ENCODE assay signal across 9 cellular contexts in genomic region chr2:136204959-136205358, GRCh38.
"Had no signal": no experiment of that assay in that cellular context is flagged by ENCODE, and none has a peak within 500 bp of the region (broad histone marks: within the 10 kb centered on the region; RNA-seq: fewer than 3 reads in every experiment).

No MANE protein-coding gene starts in this region.

- H3K27ac ChIP-seq: parathyroid adenoma, VCaP had no signal

- H3K9ac ChIP-seq: parathyroid adenoma had no signal

- DNase-seq: activated CD4-positive, alpha-beta T cell treated with anti-CD3 and anti-CD28 coated beads, Interleukin-2, amount 50 U/mL, for 48 hours; activated naive CD4-positive, alpha-beta T cell treated with Interleukin-2 at 50 U/mL for 16 hours; left cardiac atrium; stimulated activated CD4-positive, alpha-beta T cell treated with anti-CD3 and anti-CD28 coated beads, Interleukin-2, amount 100 ng/mL, for 48 hours; stimulated activated naive CD4-positive, alpha-beta T cell; T-cell had no signal

- ATAC-seq: activated T-helper 17 cell treated with anti-CD3 and anti-CD28 coated beads, Interleukin-2, amount 50 U/mL, for 72 hours; T-cell had no signal

- H3K4me1 ChIP-seq: parathyroid adenoma had no signal
